In genomic region chr10:68562666-68563522, GRCh38 we compare ENCODE assay signal across 1 cellular context.
A peak's percentile ranks its signal among the peaks of the same experiment; 100 is the strongest.
TF ChIP-seq lines count a peak whose summit lies in the region.

No MANE protein-coding gene starts in this region.

TF ChIP-seq in K562, 482 proteins besides CTCF, POLR2A, EP300 and RAD21 (continued from another document and continues in another):
- TF ChIP-seq CHD2 (IDR thresholded peaks at IDR 0.05; ENCODE audit: low read depth, low read length), result 0 out of 2 replicates have a peak, but pooled peaks have one; percentile 44
- no peak for TF ChIP-seq ZSCAN29 (IDR thresholded peaks at IDR 0.05)
- TF ChIP-seq ZBTB43 (CRISPR knock-in tag; IDR thresholded peaks at IDR 0.05), result no peak
- no peak for TF ChIP-seq SIRT6 (IDR thresholded peaks at IDR 0.05; ENCODE audit: low read depth, low read length)
- no peak for TF ChIP-seq ZC3H11A (IDR thresholded peaks at IDR 0.05; ENCODE audit: low read depth, low read length)
- TF ChIP-seq ZNF644 (tag; IDR thresholded peaks at IDR 0.05; ENCODE audit: low read depth), result no peak
- no peak for TF ChIP-seq ELK3 (CRISPR knock-in tag; IDR thresholded peaks at IDR 0.05)
- TF ChIP-seq ARID3B (CRISPR knock-in tag; IDR thresholded peaks at IDR 0.05; ENCODE audit: borderline replicate concordance), result no peak
- TF ChIP-seq CHCHD3 (CRISPR knock-in tag; IDR thresholded peaks at IDR 0.05), result no peak
- peak; percentile 96 for TF ChIP-seq HLTF (IDR thresholded peaks at IDR 0.05)
- no peak for TF ChIP-seq MEF2D (tag; conservative IDR thresholded peaks at IDR 0.05; ENCODE audit: low read depth)
- no peak for TF ChIP-seq ZNF436 (CRISPR knock-in tag; IDR thresholded peaks at IDR 0.05)
- no peak for TF ChIP-seq GMEB1 (CRISPR knock-in tag; IDR thresholded peaks at IDR 0.05)
- TF ChIP-seq LCOR (CRISPR knock-in tag; IDR thresholded peaks at IDR 0.05), result no peak
- 0 out of 2 replicates have a peak, but pooled peaks have one; percentile 5 for TF ChIP-seq KLF6 (CRISPR knock-in tag; IDR thresholded peaks at IDR 0.05; ENCODE audit: borderline replicate concordance)
- TF ChIP-seq IRF2 (CRISPR knock-in tag; IDR thresholded peaks at IDR 0.05), result no peak
- TF ChIP-seq CLOCK (CRISPR knock-in tag; IDR thresholded peaks at IDR 0.05; ENCODE audit: borderline replicate concordance), result no peak
- TF ChIP-seq MYNN (IDR thresholded peaks at IDR 0.05), result no peak
- TF ChIP-seq MYNN (CRISPR knock-in tag; IDR thresholded peaks at IDR 0.05), result no peak
- no peak for TF ChIP-seq ZNF764 (CRISPR knock-in tag; IDR thresholded peaks at IDR 0.05; ENCODE audit: low read depth)
- no peak for TF ChIP-seq TFE3 (CRISPR knock-in tag; IDR thresholded peaks at IDR 0.05)
- TF ChIP-seq SNIP1 (IDR thresholded peaks at IDR 0.05; ENCODE audit: low read depth), result peak; percentile 36; the same call in 1 of the 2 replicates
- TF ChIP-seq NBN (IDR thresholded peaks at IDR 0.05; ENCODE audit: low read depth), result peak; percentile 86; the same call in 1 of the 2 replicates
- TF ChIP-seq HES1 (IDR thresholded peaks at IDR 0.05; ENCODE audit: low read depth), result no peak
- no peak; the same call in 1 of the 2 replicates for TF ChIP-seq EHMT2 (IDR thresholded peaks at IDR 0.05)
- 0 out of 2 replicates have a peak, but pooled peaks have one; percentile 45 for TF ChIP-seq NFATC3 (IDR thresholded peaks at IDR 0.05)
- TF ChIP-seq ZBED1 (IDR thresholded peaks at IDR 0.05), result no peak
- TF ChIP-seq NEUROD1 (IDR thresholded peaks at IDR 0.05; ENCODE audit: borderline replicate concordance, low read depth, low read length, partially characterized antibody), result no peak
- no peak for TF ChIP-seq TAF9B (IDR thresholded peaks at IDR 0.05; ENCODE audit: partially characterized antibody)
- TF ChIP-seq SUPT5H (IDR thresholded peaks at IDR 0.05), result peak; percentile 75
- no peak for TF ChIP-seq PTBP1 (IDR thresholded peaks at IDR 0.05; ENCODE audit: low read depth, low read length)
- TF ChIP-seq PCBP2 (IDR thresholded peaks at IDR 0.05; ENCODE audit: low read depth, low read length, poor library complexity, severe bottlenecking), result no peak
- no peak for TF ChIP-seq PHB (CRISPR knock-in tag; IDR thresholded peaks at IDR 0.05)
- peak; percentile 65 for TF ChIP-seq MTA2 (IDR thresholded peaks at IDR 0.05; ENCODE audit: low read depth)
- no peak for TF ChIP-seq TSC22D4 (tag; IDR thresholded peaks at IDR 0.05)
- peak; percentile 72; the same call in 1 of the 2 replicates for TF ChIP-seq MIER1 (IDR thresholded peaks at IDR 0.05; ENCODE audit: low read depth)
- TF ChIP-seq ZNF23 (CRISPR knock-in tag; IDR thresholded peaks at IDR 0.05), result no peak
- 0 out of 2 replicates have a peak, but pooled peaks have one; percentile 40 for TF ChIP-seq ZNF589 (CRISPR knock-in tag; IDR thresholded peaks at IDR 0.05; ENCODE audit: low read depth)
- TF ChIP-seq ZNF583 (CRISPR knock-in tag; IDR thresholded peaks at IDR 0.05), result no peak
- TF ChIP-seq MTA3 (IDR thresholded peaks at IDR 0.05; ENCODE audit: borderline replicate concordance), result no peak
- no peak for TF ChIP-seq SAFB (IDR thresholded peaks at IDR 0.05; ENCODE audit: borderline replicate concordance, low read depth, low read length)
- TF ChIP-seq ZNF197 (CRISPR knock-in tag; IDR thresholded peaks at IDR 0.05; ENCODE audit: low read depth), result peak; percentile 52; the same call in 1 of the 2 replicates
- TF ChIP-seq SPI1 (IDR thresholded peaks at IDR 0.05; ENCODE audit: borderline replicate concordance, low read depth, low read length), result no peak
- no peak; the same call in 1 of the 2 replicates for TF ChIP-seq FOXJ2 (tag; IDR thresholded peaks at IDR 0.05)
- no peak for TF ChIP-seq ATF6 (CRISPR knock-in tag; IDR thresholded peaks at IDR 0.05)
- peak; percentile 97 for TF ChIP-seq THRAP3 (IDR thresholded peaks at IDR 0.05; ENCODE audit: borderline replicate concordance)
- TF ChIP-seq KDM1A (IDR thresholded peaks at IDR 0.05), result no peak
- TF ChIP-seq NFE2L1 (tag; IDR thresholded peaks at IDR 0.05; ENCODE audit: borderline replicate concordance, low read depth), result no peak
- TF ChIP-seq ZNF408 (CRISPR knock-in tag; IDR thresholded peaks at IDR 0.05; ENCODE audit: low read depth), result no peak
- TF ChIP-seq MTF1 (CRISPR knock-in tag; IDR thresholded peaks at IDR 0.05; ENCODE audit: borderline replicate concordance), result no peak
- TF ChIP-seq ZC3H4 (CRISPR knock-in tag; IDR thresholded peaks at IDR 0.05; ENCODE audit: borderline replicate concordance), result no peak
- TF ChIP-seq SIN3B (IDR thresholded peaks at IDR 0.05; ENCODE audit: low read depth), result no peak
- peak; percentile 62; the same call in 1 of the 2 replicates for TF ChIP-seq ZEB2 (IDR thresholded peaks at IDR 0.05)
- no peak for TF ChIP-seq JUNB (CRISPR knock-in tag; conservative IDR thresholded peaks at IDR 0.05)
- no peak for TF ChIP-seq SMC3 (conservative IDR thresholded peaks at IDR 0.05; ENCODE audit: insufficient read depth, low read depth, low read length)
- no peak for TF ChIP-seq MITF (IDR thresholded peaks at IDR 0.05)
- no peak for TF ChIP-seq KDM2B (CRISPR knock-in tag; IDR thresholded peaks at IDR 0.05)
- no peak for TF ChIP-seq ZNF41 (CRISPR knock-in tag; conservative IDR thresholded peaks at IDR 0.05)
- TF ChIP-seq CBX3 (IDR thresholded peaks at IDR 0.05; ENCODE audit: borderline replicate concordance in 1 of 2, low read length in 2 of 2), result no peak; a peak in 1 of 3 replicates
- peak; percentile 57; the same call in 1 of the 2 replicates for TF ChIP-seq POLR2AphosphoS5 (IDR thresholded peaks at IDR 0.05; ENCODE audit: control insufficient read depth, insufficient read depth, low read depth, low read length)
- no peak for TF ChIP-seq CGGBP1 (CRISPR knock-in tag; IDR thresholded peaks at IDR 0.05)
- TF ChIP-seq CC2D1A (IDR thresholded peaks at IDR 0.05), result peak; percentile 64; the same call in 1 of the 2 replicates
